8 cellular contexts compared by ENCODE assay signal in genomic region chr2:201618744-201619654, GRCh38. TPM values are rescaled to one million over a fixed set of nuclear protein-coding genes. Genes with fewer than 3 reads are reported as not detected.
DNase-seq lines count a peak whose midpoint lies in the region; ATAC-seq and TF ChIP-seq lines count a peak whose summit lies in the region.

No MANE protein-coding gene starts in this region.

- peak; percentile 76 for ATAC-seq in esophagus mucosa

- no peak overlapping the region for H3K27ac ChIP-seq in SJCRH30

- H3K4me3 ChIP-seq in MG63 (no peak overlapping the region), SJCRH30 (no peak overlapping the region)

- peak; percentile 34 for DNase-seq in AG09319 (ENCODE audit: extremely low read depth, low read depth)
- peak; percentile 91 for DNase-seq in NCI-H2227 (lab: John Stamatoyannopoulos, UW; ENCODE audit: unreplicated experiment)
- peak; percentile 40 for DNase-seq in myocyte (ENCODE audit: low read depth)
- no peak for DNase-seq in MG63
- DNase-seq in SHP77 (lab: John Stamatoyannopoulos, UW): no peak
- no peak for DNase-seq in SJCRH30
- no peak for DNase-seq in stimulated activated CD4-positive, alpha-beta T cell treated with anti-CD3 and anti-CD28 coated beads, Interleukin-4, amount 100 ng/mL, for 24 hours

- peak; percentile 54 for TF ChIP-seq CTCF in AG09319 (IDR thresholded peaks at IDR 0.05; ENCODE audit: low read depth, low read length)

- no peaks in the 10 kb centered on the region for H3K27me3 ChIP-seq in MG63
- no peaks in the 10 kb centered on the region for H3K27me3 ChIP-seq in SJCRH30

- peaks cover 6% of the 10 kb centered on the region; the same call in 1 of the 2 replicates for H3K36me3 ChIP-seq in MG63
- peaks cover 5% of the 10 kb centered on the region for H3K36me3 ChIP-seq in SJCRH30

- no peaks in the 10 kb centered on the region for H3K9me3 ChIP-seq in MG63
- no peaks in the 10 kb centered on the region for H3K9me3 ChIP-seq in SJCRH30 (replicated peaks)

- H3K4me1 ChIP-seq in SJCRH30: no peaks in the 10 kb centered on the region

RNA-seq across cellular contexts. Expression of gene TMEM237, which starts 24.3 kb away (rescaled TPM):
- 24.9 TPM for total RNA-seq in esophagus mucosa
- total RNA-seq in myocyte: 32.6 and 37.6 TPM in 2 replicates
- polyA plus RNA-seq in myocyte (2012): 21.2 TPM
- total RNA-seq in MG63 (2014; rRNA removed; shearing (Covaris generic); ENCODE audit: low replicate concordance): 63.8 and 73.3 TPM in 2 replicates
- total RNA-seq in SJCRH30 (2014; rRNA removed; shearing (Covaris generic)): 51.7 and 55.1 TPM in 2 replicates

Comparison
In these comparisons a context has a peak if more than half of its experiments do, and no peak if none do; other contexts are left out.
1. DNase-seq: peak in AG09319 (single experiment), NCI-H2227 (single experiment) and myocyte (single experiment); none in MG63 (single experiment), SHP77 (0 of 2), SJCRH30 (0 of 2) and stimulated activated CD4-positive, alpha-beta T cell treated with anti-CD3 and anti-CD28 coated beads, Interleukin-4, amount 100 ng/mL, for 24 hours (single experiment).